In the genomic region with DNA sequence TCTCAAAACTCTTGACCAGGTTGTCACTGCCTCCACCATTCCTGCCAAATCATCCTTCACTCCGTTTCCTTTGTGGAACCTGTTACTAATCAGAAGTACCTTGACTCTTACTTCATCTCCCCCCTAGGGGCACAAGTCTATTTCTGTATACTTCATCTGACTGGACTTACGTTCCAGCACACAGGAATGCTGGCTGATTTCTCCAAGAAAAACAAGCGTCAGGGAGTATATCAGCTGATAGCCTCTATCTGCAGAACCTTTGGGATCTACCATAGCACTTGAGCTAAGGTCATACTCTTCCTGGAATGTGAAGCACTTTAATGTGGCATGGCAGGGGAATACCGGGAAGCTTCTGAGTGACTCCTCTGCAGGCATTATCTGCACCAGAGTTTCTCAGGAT, we compare ENCODE assay signal across 15 cellular contexts.
DNase-seq lines count a peak whose midpoint lies in the region; ATAC-seq, FAIRE-seq and TF ChIP-seq lines count a peak whose summit lies in the region.
"Had no signal": no experiment of that assay in that cellular context is flagged by ENCODE, and none has a peak within 500 bp of the region (broad histone marks: within the 10 kb centered on the region; RNA-seq: fewer than 3 reads in every experiment).

No MANE protein-coding gene starts in this region.

- H3K27me3 ChIP-seq in breast epithelium (no peaks in the 10 kb centered on the region), small intestine (ENCODE audit: control insufficient read depth in 2 of 2, insufficient read depth in 2 of 2, low read length in 2 of 2) (no peaks in the 10 kb centered on the region)

- CTCF ChIA-PET in MCF 10A (lab: Yijun Ruan, JAX) = no interaction called here

- H3K27me3 Mint-ChIP-seq in MCF 10A (ENCODE audit: insufficient read depth, unreplicated experiment) = no peaks in the 10 kb centered on the region

- no peak for FAIRE-seq in small intestine (lab: Jason Lieb, UNC)
- FAIRE-seq: GM12892 had no signal

- peaks cover 0 to 14% of the 10 kb centered on the region in 2 donors for H3K9me3 ChIP-seq in breast epithelium
- H3K9me3 ChIP-seq in small intestine (ENCODE audit: control insufficient read depth, low read depth) = no peaks in the 10 kb centered on the region

- ATAC-seq in HG02981 (IDR thresholded peaks at IDR 0.05; ENCODE audit: unreplicated experiment) = no peak

- H3K27ac ChIP-seq in breast epithelium (no peak overlapping the region), small intestine (ENCODE audit: low read depth in 1 of 2, low read length in 1 of 2) (no peak overlapping the region)

- TF ChIP-seq CTCF in MCF 10A (IDR thresholded peaks at IDR 0.05; ENCODE audit: unreplicated experiment) = no peak
- TF ChIP-seq CTCF in breast epithelium (IDR thresholded peaks at IDR 0.05) = no peak

- no peak overlapping the region for H3K27ac Mint-ChIP-seq in MCF 10A (ENCODE audit: low read depth, unreplicated experiment)

- POLR2A ChIA-PET in MCF 10A (lab: Yijun Ruan, JAX) = interaction anchor here (1.5 kb wide), 1 partner anchor 10 kb away, joined by 4 read pairs; no protein-coding TSS in a partner anchor

- no peaks in the 10 kb centered on the region for H3K36me3 Mint-ChIP-seq in MCF 10A (ENCODE audit: insufficient read depth, unreplicated experiment)

- no peak overlapping the region for H3K4me3 Mint-ChIP-seq in MCF 10A (ENCODE audit: unreplicated experiment)

- no peak for TF ChIP-seq POLR2A in breast epithelium (IDR thresholded peaks at IDR 0.05)

- 48 to 70% (median 52%) methylated on average over 4 of the region's 4 CpGs for WGBS in small intestine, 3 donors

- BruUV-seq in MCF 10A (replicated peaks; lab: Mats Ljungman, UMichigan) = no TSS peak

- H3K4me1 ChIP-seq in breast epithelium (no peaks in the 10 kb centered on the region), small intestine (ENCODE audit: control insufficient read depth in 2 of 2, insufficient read depth in 1 of 2, low read depth in 1 of 2, low read length in 1 of 2) (peaks cover 3% of the 10 kb centered on the region in 2 donors)

- H3K4me1 Mint-ChIP-seq in MCF 10A (ENCODE audit: insufficient read depth, unreplicated experiment) = no peaks in the 10 kb centered on the region

- intact Hi-C loops in MCF 10A (cut with micrococcal nuclease) = no loop called here
- intact Hi-C loops in breast epithelium (cut with DNase I; ENCODE audit: low total_unique reads) = no loop called here

- H3K36me3 ChIP-seq in breast epithelium (no peaks in the 10 kb centered on the region), small intestine (ENCODE audit: control insufficient read depth in 2 of 2, insufficient read depth in 2 of 2, low read length in 2 of 2) (no peaks in the 10 kb centered on the region)

- H3K4me3 ChIP-seq in breast epithelium = no peak overlapping the region
- H3K4me3 ChIP-seq in small intestine (ENCODE audit: low read depth in 1 of 2, low read length in 2 of 2) = no peak overlapping the region

- H3K9me3 Mint-ChIP-seq in MCF 10A (ENCODE audit: unreplicated experiment) = peaks cover 38% of the 10 kb centered on the region

- peak; percentile 1 for DNase-seq in MCF 10A (ENCODE audit: unreplicated experiment)
- DNase-seq in breast epithelium (ENCODE audit: low spot score in 2 of 2) = no peak
- DNase-seq in SW480 (ENCODE audit: low spot score) = peak; percentile 9
- peak; percentile 17 for DNase-seq in iPS-NIHi7 (ENCODE audit: extremely low spot score)
- peak; percentile 64 for DNase-seq in small intestine
- no peak for DNase-seq in hepatic stellate cell (ENCODE audit: low spot score)
- DNase-seq in NCI-H446 (lab: John Stamatoyannopoulos, UW) = no peak
- DNase-seq: Calu3; NCI-H1436 treated with DMSO at 0.1 percent for 48 hours; NCI-H2081; NCI-H524 treated with DMSO at 0.1 percent for 48 hours; NK-92 treated with Interleukin-12 subunit alpha and Interleukin-12 subunit beta, amount 100 ng/mL, for 24 hours; OCI-M1 had no signal

Comparison
In these comparisons a context has a peak if more than half of its experiments do, and no peak if none do; other contexts are left out.
1. DNase-seq: peak in MCF 10A (single experiment), SW480 (single experiment), iPS-NIHi7 (single experiment) and small intestine (single experiment); none in breast epithelium (0 of 2), hepatic stellate cell (single experiment) and NCI-H446 (0 of 2).